In genomic region chr2:64331430-64331700, GRCh38 we compare ENCODE assay signal across 7 cellular contexts.
DNase-seq lines count a peak whose midpoint lies in the region; ATAC-seq and TF ChIP-seq lines count a peak whose summit lies in the region.

No MANE protein-coding gene starts in this region.

- no peak for TF ChIP-seq EP300 in suprapubic skin (IDR thresholded peaks at IDR 0.05)

- H4K8ac ChIP-seq in mesenchymal stem cell (ENCODE audit: low read length) = no peak overlapping the region

- H3K9ac ChIP-seq in MM.1S (ENCODE audit: low read length) (no peak overlapping the region), mesenchymal stem cell (ENCODE audit: low read length) (peak overlapping the region; percentile 78)

- no peaks in the 10 kb centered on the region for H3K9me3 ChIP-seq in MM.1S (replicated peaks; ENCODE audit: insufficient read depth, low read length)
- no peaks in the 10 kb centered on the region for H3K9me3 ChIP-seq in mesenchymal stem cell (ENCODE audit: control insufficient read depth, low read length)
- H3K9me3 ChIP-seq in suprapubic skin = no peaks in the 10 kb centered on the region

- H3K4me1 ChIP-seq in MM.1S (ENCODE audit: low read length) = peaks cover 38% of the 10 kb centered on the region
- peaks cover 4% of the 10 kb centered on the region for H3K4me1 ChIP-seq in mesenchymal stem cell (ENCODE audit: control insufficient read depth, insufficient read depth, low read depth, low read length)
- H3K4me1 ChIP-seq in suprapubic skin = peaks cover 46% of the 10 kb centered on the region

- no peaks in the 10 kb centered on the region for H3K79me2 ChIP-seq in MM.1S (ENCODE audit: low read length)

- H4K91ac ChIP-seq in mesenchymal stem cell (ENCODE audit: low read length) = no peak overlapping the region

- no peak for ATAC-seq in sciatic nerve

- H2AFZ ChIP-seq in MM.1S (ENCODE audit: low read length) (peak overlapping the region; percentile 47; the same call in 1 of the 2 replicates), mesenchymal stem cell (ENCODE audit: low read depth, low read length) (peak overlapping the region; percentile 51)

- TF ChIP-seq POLR2A in suprapubic skin (IDR thresholded peaks at IDR 0.05) = no peak

- H3K36me3 ChIP-seq in MM.1S (replicated peaks; ENCODE audit: insufficient read depth, low read length) = no peaks in the 10 kb centered on the region
- H3K36me3 ChIP-seq in mesenchymal stem cell (ENCODE audit: control insufficient read depth in 1 of 2, insufficient read depth in 2 of 2, low read depth in 1 of 2, low read length in 2 of 2) = no peaks in the 10 kb centered on the region
- no peaks in the 10 kb centered on the region for H3K36me3 ChIP-seq in suprapubic skin

- H3K4me3 ChIP-seq in MM.1S (ENCODE audit: low read length) (no peak overlapping the region), mesenchymal stem cell (ENCODE audit: insufficient read depth in 1 of 2, low read depth in 1 of 2, low read length in 2 of 2) (no peak overlapping the region), suprapubic skin (no peak overlapping the region)

- H3K4ac ChIP-seq in mesenchymal stem cell (ENCODE audit: low read depth in 1 of 2, low read length in 2 of 2) = no peak overlapping the region

- DNase-seq in MM.1S = no peak
- DNase-seq in caudate nucleus (lab: John Stamatoyannopoulos, UW) = no peak
- DNase-seq in mesenchymal stem cell = no peak
- no peak for DNase-seq in suprapubic skin (ENCODE audit: low spot score in 2 of 2)
- DNase-seq in NCI-H2171 treated with DMSO at 0.1 percent for 48 hours (lab: John Stamatoyannopoulos, UW) = no peak
- DNase-seq in activated CD8-positive, alpha-beta memory T cell treated with anti-CD3 and anti-CD28 coated beads, Interleukin-2, amount 50 U/mL, for 4 hours = no peak
- no peak for DNase-seq in sciatic nerve (ENCODE audit: low spot score)

- peaks cover 2% of the 10 kb centered on the region; the same call in 1 of the 2 replicates for H3F3A ChIP-seq in MM.1S (ENCODE audit: insufficient read depth, low read length)

- no peak overlapping the region for H3K18ac ChIP-seq in mesenchymal stem cell (ENCODE audit: low read depth in 1 of 2, low read length in 2 of 2)

- H3K23ac ChIP-seq in mesenchymal stem cell (ENCODE audit: low read length in 2 of 2) = no peak overlapping the region

- H3K27ac ChIP-seq in MM.1S (ENCODE audit: low read length) (no peak overlapping the region), caudate nucleus (ENCODE audit: low read depth, low read length) (peak overlapping the region; percentile 12), mesenchymal stem cell (ENCODE audit: low read length, poor library complexity, severe bottlenecking) (no peak overlapping the region), suprapubic skin (peak overlapping the region; percentile 73)

- H2BK12ac ChIP-seq in mesenchymal stem cell (ENCODE audit: low read length in 2 of 2) = peak overlapping the region in 1 of 2 experiments; percentile 29

- WGBS in mesenchymal stem cell = 59% methylated on average over 4 of the region's 4 CpGs
- WGBS in suprapubic skin = 77% methylated on average over 4 of the region's 4 CpGs

- TF ChIP-seq CTCF in MM.1S (IDR thresholded peaks at IDR 0.05; ENCODE audit: low read length) = no peak
- TF ChIP-seq CTCF in suprapubic skin (IDR thresholded peaks at IDR 0.05) = no peak

- no peaks in the 10 kb centered on the region for H3K9me2 ChIP-seq in MM.1S (replicated peaks; ENCODE audit: insufficient read depth, low read length)

- H4K20me1 ChIP-seq in MM.1S (ENCODE audit: insufficient read depth, low read length) = no peaks in the 10 kb centered on the region

- no peak overlapping the region for H2BK120ac ChIP-seq in mesenchymal stem cell (ENCODE audit: low read depth, low read length)

- H2BK5ac ChIP-seq in mesenchymal stem cell (ENCODE audit: low read depth, low read length, poor library complexity, severe bottlenecking) = no peak overlapping the region

- H2BK15ac ChIP-seq in mesenchymal stem cell (ENCODE audit: low read depth, poor library complexity, severe bottlenecking) = no peak overlapping the region

- H3K27me3 ChIP-seq in MM.1S (replicated peaks; ENCODE audit: insufficient read depth, low read length) = no peaks in the 10 kb centered on the region
- H3K27me3 ChIP-seq in mesenchymal stem cell (ENCODE audit: control insufficient read depth in 1 of 2, insufficient read depth in 1 of 2, low read length in 2 of 2) = no peaks in the 10 kb centered on the region
- H3K27me3 ChIP-seq in suprapubic skin = no peaks in the 10 kb centered on the region

- no peaks in the 10 kb centered on the region for H3K79me1 ChIP-seq in mesenchymal stem cell (replicated peaks; ENCODE audit: low read length, poor library complexity, severe bottlenecking)

- intact Hi-C loops in sciatic nerve (cut with DNase I) = loop anchor here (5.0 kb wide), 1 partner anchor 156 kb away; no protein-coding TSS in a partner anchor

- no peak overlapping the region for H3K14ac ChIP-seq in mesenchymal stem cell (ENCODE audit: low read length in 2 of 2)

- no peak overlapping the region for H2AK5ac ChIP-seq in mesenchymal stem cell (ENCODE audit: low read length, severe bottlenecking)

- H3K4me2 ChIP-seq in MM.1S (ENCODE audit: low read depth, low read length) (peak overlapping the region; percentile 27; the same call in 1 of the 2 replicates), mesenchymal stem cell (ENCODE audit: low read length, poor library complexity, severe bottlenecking) (no peak overlapping the region)

Comparison
In these comparisons a context has a peak if more than half of its experiments do, and no peak if none do; other contexts are left out.
1. H3K27ac ChIP-seq: peak in caudate nucleus (single experiment) and suprapubic skin (single experiment); none in MM.1S (single experiment) and mesenchymal stem cell (single experiment).